Comparison of ENCODE assay signal across 1 cellular context in the genomic region with DNA sequence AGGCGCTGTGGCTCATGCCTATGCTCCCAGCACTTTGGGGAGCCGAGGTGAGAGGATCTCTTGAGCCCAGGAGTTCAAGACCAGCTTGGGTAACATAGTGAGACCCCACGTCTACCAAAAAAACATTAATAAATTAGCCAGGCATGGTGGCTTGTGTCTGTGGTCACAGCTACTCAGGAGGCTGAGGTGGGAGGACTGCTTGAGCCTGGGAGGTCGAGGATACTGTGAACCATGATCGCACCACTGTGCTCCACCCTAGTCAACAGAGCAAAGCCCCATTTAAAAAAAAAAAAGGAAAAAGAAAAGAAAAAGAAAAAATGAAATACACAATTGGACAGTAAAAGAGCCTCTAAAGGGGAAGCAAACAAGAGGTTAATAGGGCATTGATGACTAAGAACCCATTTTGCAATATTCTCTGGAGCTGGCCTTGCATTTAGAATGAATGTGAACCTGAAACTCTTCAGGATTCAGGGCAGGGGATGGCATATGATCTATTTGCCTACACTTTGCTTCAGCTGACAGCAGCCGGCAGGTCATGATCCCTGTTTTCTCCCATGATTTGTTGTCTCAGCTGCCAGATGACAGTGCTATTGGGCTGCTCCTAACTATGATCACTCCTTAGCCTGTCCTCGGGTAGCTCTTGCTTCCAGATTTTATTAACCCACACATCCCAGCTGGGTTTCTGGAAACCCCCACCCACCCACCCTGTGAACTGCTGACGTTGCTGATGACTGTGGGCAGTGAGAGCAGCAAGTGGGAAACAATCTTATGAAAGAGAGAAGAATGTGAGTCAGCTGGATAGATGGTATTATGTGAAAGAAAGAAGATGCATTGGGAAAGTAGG.
TF ChIP-seq lines count a peak whose summit lies in the region.

No MANE protein-coding gene starts in this region.

TF ChIP-seq in GM23338, 12 proteins besides CTCF, POLR2A, EP300 and RAD21 (continued from another document):
- TF ChIP-seq, protein P1, sequence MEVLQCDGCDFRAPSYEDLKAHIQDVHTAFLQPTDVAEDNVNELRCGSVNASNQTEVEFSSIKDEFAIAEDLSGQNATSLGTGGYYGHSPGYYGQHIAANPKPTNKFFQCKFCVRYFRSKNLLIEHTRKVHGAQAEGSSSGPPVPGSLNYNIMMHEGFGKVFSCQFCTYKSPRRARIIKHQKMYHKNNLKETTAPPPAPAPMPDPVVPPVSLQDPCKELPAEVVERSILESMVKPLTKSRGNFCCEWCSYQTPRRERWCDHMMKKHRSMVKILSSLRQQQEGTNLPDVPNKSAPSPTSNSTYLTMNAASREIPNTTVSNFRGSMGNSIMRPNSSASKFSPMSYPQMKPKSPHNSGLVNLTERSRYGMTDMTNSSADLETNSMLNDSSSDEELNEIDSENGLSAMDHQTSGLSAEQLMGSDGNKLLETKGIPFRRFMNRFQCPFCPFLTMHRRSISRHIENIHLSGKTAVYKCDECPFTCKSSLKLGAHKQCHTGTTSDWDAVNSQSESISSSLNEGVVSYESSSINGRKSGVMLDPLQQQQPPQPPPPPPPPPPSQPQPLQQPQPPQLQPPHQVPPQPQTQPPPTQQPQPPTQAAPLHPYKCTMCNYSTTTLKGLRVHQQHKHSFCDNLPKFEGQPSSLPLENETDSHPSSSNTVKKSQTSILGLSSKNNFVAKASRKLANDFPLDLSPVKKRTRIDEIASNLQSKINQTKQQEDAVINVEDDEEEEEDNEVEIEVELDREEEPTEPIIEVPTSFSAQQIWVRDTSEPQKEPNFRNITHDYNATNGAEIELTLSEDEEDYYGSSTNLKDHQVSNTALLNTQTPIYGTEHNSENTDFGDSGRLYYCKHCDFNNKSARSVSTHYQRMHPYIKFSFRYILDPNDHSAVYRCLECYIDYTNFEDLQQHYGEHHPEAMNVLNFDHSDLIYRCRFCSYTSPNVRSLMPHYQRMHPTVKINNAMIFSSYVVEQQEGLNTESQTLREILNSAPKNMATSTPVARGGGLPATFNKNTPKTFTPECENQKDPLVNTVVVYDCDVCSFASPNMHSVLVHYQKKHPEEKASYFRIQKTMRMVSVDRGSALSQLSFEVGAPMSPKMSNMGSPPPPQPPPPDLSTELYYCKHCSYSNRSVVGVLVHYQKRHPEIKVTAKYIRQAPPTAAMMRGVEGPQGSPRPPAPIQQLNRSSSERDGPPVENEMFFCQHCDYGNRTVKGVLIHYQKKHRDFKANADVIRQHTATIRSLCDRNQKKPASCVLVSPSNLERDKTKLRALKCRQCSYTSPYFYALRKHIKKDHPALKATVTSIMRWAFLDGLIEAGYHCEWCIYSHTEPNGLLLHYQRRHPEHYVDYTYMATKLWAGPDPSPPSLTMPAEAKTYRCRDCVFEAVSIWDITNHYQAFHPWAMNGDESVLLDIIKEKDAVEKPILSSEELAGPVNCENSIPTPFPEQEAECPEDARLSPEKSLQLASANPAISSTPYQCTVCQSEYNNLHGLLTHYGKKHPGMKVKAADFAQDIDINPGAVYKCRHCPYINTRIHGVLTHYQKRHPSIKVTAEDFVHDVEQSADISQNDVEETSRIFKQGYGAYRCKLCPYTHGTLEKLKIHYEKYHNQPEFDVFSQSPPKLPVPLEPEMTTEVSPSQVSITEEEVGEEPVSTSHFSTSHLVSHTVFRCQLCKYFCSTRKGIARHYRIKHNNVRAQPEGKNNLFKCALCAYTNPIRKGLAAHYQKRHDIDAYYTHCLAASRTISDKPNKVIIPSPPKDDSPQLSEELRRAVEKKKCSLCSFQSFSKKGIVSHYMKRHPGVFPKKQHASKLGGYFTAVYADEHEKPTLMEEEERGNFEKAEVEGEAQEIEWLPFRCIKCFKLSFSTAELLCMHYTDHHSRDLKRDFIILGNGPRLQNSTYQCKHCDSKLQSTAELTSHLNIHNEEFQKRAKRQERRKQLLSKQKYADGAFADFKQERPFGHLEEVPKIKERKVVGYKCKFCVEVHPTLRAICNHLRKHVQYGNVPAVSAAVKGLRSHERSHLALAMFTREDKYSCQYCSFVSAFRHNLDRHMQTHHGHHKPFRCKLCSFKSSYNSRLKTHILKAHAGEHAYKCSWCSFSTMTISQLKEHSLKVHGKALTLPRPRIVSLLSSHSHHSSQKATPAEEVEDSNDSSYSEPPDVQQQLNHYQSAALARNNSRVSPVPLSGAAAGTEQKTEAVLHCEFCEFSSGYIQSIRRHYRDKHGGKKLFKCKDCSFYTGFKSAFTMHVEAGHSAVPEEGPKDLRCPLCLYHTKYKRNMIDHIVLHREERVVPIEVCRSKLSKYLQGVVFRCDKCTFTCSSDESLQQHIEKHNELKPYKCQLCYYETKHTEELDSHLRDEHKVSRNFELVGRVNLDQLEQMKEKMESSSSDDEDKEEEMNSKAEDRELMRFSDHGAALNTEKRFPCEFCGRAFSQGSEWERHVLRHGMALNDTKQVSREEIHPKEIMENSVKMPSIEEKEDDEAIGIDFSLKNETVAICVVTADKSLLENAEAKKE (CRISPR knock-in tag; IDR thresholded peaks at IDR 0.05), result no peak
- TF ChIP-seq POLR2AphosphoS5 (IDR thresholded peaks at IDR 0.05; ENCODE audit: low read depth), result no peak
- TF ChIP-seq ZNF114 (CRISPR knock-in tag; IDR thresholded peaks at IDR 0.05), result no peak
- TF ChIP-seq, protein P2, sequence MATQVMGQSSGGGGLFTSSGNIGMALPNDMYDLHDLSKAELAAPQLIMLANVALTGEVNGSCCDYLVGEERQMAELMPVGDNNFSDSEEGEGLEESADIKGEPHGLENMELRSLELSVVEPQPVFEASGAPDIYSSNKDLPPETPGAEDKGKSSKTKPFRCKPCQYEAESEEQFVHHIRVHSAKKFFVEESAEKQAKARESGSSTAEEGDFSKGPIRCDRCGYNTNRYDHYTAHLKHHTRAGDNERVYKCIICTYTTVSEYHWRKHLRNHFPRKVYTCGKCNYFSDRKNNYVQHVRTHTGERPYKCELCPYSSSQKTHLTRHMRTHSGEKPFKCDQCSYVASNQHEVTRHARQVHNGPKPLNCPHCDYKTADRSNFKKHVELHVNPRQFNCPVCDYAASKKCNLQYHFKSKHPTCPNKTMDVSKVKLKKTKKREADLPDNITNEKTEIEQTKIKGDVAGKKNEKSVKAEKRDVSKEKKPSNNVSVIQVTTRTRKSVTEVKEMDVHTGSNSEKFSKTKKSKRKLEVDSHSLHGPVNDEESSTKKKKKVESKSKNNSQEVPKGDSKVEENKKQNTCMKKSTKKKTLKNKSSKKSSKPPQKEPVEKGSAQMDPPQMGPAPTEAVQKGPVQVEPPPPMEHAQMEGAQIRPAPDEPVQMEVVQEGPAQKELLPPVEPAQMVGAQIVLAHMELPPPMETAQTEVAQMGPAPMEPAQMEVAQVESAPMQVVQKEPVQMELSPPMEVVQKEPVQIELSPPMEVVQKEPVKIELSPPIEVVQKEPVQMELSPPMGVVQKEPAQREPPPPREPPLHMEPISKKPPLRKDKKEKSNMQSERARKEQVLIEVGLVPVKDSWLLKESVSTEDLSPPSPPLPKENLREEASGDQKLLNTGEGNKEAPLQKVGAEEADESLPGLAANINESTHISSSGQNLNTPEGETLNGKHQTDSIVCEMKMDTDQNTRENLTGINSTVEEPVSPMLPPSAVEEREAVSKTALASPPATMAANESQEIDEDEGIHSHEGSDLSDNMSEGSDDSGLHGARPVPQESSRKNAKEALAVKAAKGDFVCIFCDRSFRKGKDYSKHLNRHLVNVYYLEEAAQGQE (IDR thresholded peaks at IDR 0.05; ENCODE audit: unreplicated experiment), result no peak
- no peak for TF ChIP-seq NANOG (IDR thresholded peaks at IDR 0.05; ENCODE audit: borderline replicate concordance)
- TF ChIP-seq JUNB (IDR thresholded peaks at IDR 0.05; ENCODE audit: unreplicated experiment), result no peak
- TF ChIP-seq CREB1 (CRISPR knock-in tag; IDR thresholded peaks at IDR 0.05; ENCODE audit: low read depth), result no peak
- TF ChIP-seq, protein P3, sequence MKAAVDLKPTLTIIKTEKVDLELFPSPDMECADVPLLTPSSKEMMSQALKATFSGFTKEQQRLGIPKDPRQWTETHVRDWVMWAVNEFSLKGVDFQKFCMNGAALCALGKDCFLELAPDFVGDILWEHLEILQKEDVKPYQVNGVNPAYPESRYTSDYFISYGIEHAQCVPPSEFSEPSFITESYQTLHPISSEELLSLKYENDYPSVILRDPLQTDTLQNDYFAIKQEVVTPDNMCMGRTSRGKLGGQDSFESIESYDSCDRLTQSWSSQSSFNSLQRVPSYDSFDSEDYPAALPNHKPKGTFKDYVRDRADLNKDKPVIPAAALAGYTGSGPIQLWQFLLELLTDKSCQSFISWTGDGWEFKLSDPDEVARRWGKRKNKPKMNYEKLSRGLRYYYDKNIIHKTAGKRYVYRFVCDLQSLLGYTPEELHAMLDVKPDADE (IDR thresholded peaks at IDR 0.05), result no peak
